Comparison of ENCODE assay signal across 17 cellular contexts in genomic region chr13:110382229-110382628, GRCh38.
DNase-seq lines count a peak whose midpoint lies in the region; ATAC-seq, FAIRE-seq and TF ChIP-seq lines count a peak whose summit lies in the region.
"Had no signal": no experiment of that assay in that cellular context is flagged by ENCODE, and none has a peak within 500 bp of the region (broad histone marks: within the 10 kb centered on the region; RNA-seq: fewer than 3 reads in every experiment).

No MANE protein-coding gene starts in this region.

- no peak for ATAC-seq in GM21515 (IDR thresholded peaks at IDR 0.05; ENCODE audit: unreplicated experiment)
- ATAC-seq: left lung had no signal

- peak overlapping the region; percentile 99 for H3K27ac ChIP-seq in ACC112 (ENCODE audit: low read depth, low read length)
- H3K27ac ChIP-seq: HL-60, left lung, neutrophil had no signal

- no peak for FAIRE-seq in bronchial epithelial cell (lab: Jason Lieb, UNC)

- H3K4me3 ChIP-seq in ACC112 (ENCODE audit: low read depth, low read length) (no peak overlapping the region), bronchial epithelial cell (ENCODE audit: low read depth, low read length) (no peak overlapping the region)
- H3K4me3 ChIP-seq: left lung had no signal

- no peak overlapping the region for H3K4me3 Mint-ChIP-seq in nephron progenitor cell
- H3K4me3 Mint-ChIP-seq: B cell had no signal

- DNase-seq in HT1080 (ENCODE audit: low read depth): peak; percentile 51
- DNase-seq in bronchial epithelial cell (ENCODE audit: low read depth): peak; percentile 96
- peak; percentile 82 for DNase-seq in kidney glomerular epithelial cell (lab: John Stamatoyannopoulos, UW)
- DNase-seq in NCI-H774 (lab: John Stamatoyannopoulos, UW): no peak
- DNase-seq in nephron progenitor cell: no peak
- DNase-seq in Ammon's horn (ENCODE audit: low spot score): no peak
- DNase-seq: activated CD4-positive, CD25-positive, alpha-beta regulatory T cell; cerebellar nuclear complex; glutamatergic neuron; left lung; NCI-H510A; Right ventricle myocardium superior had no signal

- peaks cover 29% of the 10 kb centered on the region for H3K79me2 ChIP-seq in ACC112 (ENCODE audit: control insufficient read depth, insufficient read depth, low read length, unreplicated experiment)

- H3K36me3 ChIP-seq in ACC112 (ENCODE audit: insufficient read depth, low read length): no peaks in the 10 kb centered on the region; the same call in 1 of the 2 replicates
- H3K36me3 ChIP-seq in bronchial epithelial cell (ENCODE audit: control insufficient read depth, insufficient read depth, low read length): no peaks in the 10 kb centered on the region
- H3K36me3 ChIP-seq: left lung, neutrophil had no signal

- H3K36me3 Mint-ChIP-seq in nephron progenitor cell (ENCODE audit: low read depth): peaks cover 40% of the 10 kb centered on the region

- H3K27me3 ChIP-seq in ACC112 (ENCODE audit: insufficient read depth, low read length) (no peaks in the 10 kb centered on the region), bronchial epithelial cell (ENCODE audit: control insufficient read depth, insufficient read depth, low read length) (no peaks in the 10 kb centered on the region)

- H3K9me3 Mint-ChIP-seq in nephron progenitor cell: peaks cover 27% of the 10 kb centered on the region

- no peaks in the 10 kb centered on the region for H3K27me3 Mint-ChIP-seq in nephron progenitor cell (ENCODE audit: low read depth, poor library complexity)

- no peak overlapping the region for H2AFZ ChIP-seq in ACC112 (ENCODE audit: low read length, unreplicated experiment)

- H3K4me1 ChIP-seq in ACC112 (ENCODE audit: control insufficient read depth, insufficient read depth, low read length, unreplicated experiment): peaks cover 40% of the 10 kb centered on the region

- H3K27ac Mint-ChIP-seq in nephron progenitor cell: no peak overlapping the region
- H3K27ac Mint-ChIP-seq: B cell had no signal

- TF ChIP-seq CTCF in bronchial epithelial cell (IDR thresholded peaks at IDR 0.05; ENCODE audit: insufficient read depth, low read length, severe bottlenecking) (no peak), nephron progenitor cell (IDR thresholded peaks at IDR 0.05) (no peak)

- H3K4me1 Mint-ChIP-seq in nephron progenitor cell: peaks cover 6% of the 10 kb centered on the region
- H3K4me1 Mint-ChIP-seq: B cell had no signal

Comparison
In these comparisons a context has a peak if more than half of its experiments do, and no peak if none do; other contexts are left out.
1. DNase-seq: peak in HT1080 (single experiment), bronchial epithelial cell (single experiment) and kidney glomerular epithelial cell (single experiment); none in NCI-H774 (single experiment), nephron progenitor cell (single experiment) and Ammon's horn (single experiment).